ENCODE assay signal across 14 cellular contexts in the genomic region with DNA sequence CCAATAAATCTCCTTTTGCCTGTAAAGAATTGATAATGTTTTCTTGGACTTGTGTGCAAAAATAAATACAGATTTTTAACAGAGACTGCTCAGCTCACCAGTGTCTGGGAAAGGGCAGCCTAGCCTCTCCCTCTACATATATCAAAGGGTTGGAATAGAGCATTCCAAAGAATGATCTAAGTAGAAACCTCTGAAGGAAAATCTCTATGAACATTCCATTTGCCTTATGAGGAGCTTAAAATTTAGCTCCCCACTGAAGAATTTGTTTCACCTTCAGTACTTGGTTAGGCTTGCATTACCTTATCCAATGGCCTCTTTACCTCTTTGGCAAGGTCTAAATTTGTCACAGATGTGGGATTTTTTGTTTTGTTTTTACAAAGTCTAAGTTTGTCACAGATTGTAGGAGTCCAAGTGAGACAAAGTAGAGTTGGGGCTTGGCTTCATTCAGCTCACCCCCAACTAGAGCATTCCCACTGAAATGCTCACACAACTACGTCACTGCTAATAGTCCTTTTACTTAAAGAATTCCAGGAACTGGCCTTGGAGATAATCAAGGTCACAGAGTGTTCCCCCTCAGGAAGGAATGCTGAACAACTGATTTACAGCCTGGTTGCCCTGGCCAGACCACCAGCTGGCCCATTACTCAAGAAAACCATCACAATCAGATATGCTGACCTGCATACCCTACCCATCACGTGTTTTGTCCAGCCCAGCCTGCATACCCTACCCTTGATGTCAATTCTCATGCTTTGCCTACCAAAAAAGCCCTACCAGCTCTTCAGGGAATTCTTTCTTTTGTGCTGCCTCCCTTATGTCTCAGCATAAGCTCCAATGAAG. TPM values are rescaled to one million over a fixed set of nuclear protein-coding genes. Genes with fewer than 3 reads are reported as not detected.
DNase-seq lines count a peak whose midpoint lies in the region; ATAC-seq and TF ChIP-seq lines count a peak whose summit lies in the region.
"Had no signal": no experiment of that assay in that cellular context is flagged by ENCODE, and none has a peak within 500 bp of the region (broad histone marks: within the 10 kb centered on the region; RNA-seq: fewer than 3 reads in every experiment).

No MANE protein-coding gene starts in this region.

- peak in 2 of 4 donors; percentile 10 to 41 for TF ChIP-seq EP300 in sigmoid colon (IDR thresholded peaks at IDR 0.05)

- 33 to 37% methylated on average over 2 of the region's 2 CpGs for WGBS in GM23248 (ENCODE audit: low coverage in 1 of 2, low lambda C conversion rate in 2 of 2, missing lambda C conversion rate in 2 of 2), 2 experiments
- 76 to 86% methylated on average over 2 of the region's 2 CpGs for WGBS in sigmoid colon, 2 donors

- no peaks in the 10 kb centered on the region for H3K79me2 ChIP-seq in GM23248 (ENCODE audit: insufficient read depth)

- H3K9ac ChIP-seq in GM23248: no peak overlapping the region

- H2AFZ ChIP-seq in GM23248: no peak overlapping the region

- TF ChIP-seq POLR2A in sigmoid colon (IDR thresholded peaks at IDR 0.05): no peak

- DNase-seq in GM23248: peak; percentile 68
- DNase-seq in brain microvascular endothelial cell: peak; percentile 48
- peak; percentile 57 for DNase-seq in iris pigment epithelial cell (ENCODE audit: low read depth)
- DNase-seq in sigmoid colon: peak; percentile 37
- no peak for DNase-seq in NOMO-1 treated with dmso at 0.1 percent for 144 hours (lab: John Stamatoyannopoulos, UW; ENCODE audit: unreplicated experiment)
- DNase-seq: activated CD4-positive, alpha-beta T cell treated with anti-CD3 and anti-CD28 coated beads for 4 hours; activated gamma-delta T cell treated with Interleukin-2 at 50 U/mL for 16 hours; CD4-positive, alpha-beta memory T cell; naive thymus-derived CD8-positive, alpha-beta T cell; NCI-H524; stimulated activated CD4-positive, alpha-beta T cell treated with anti-CD3 and anti-CD28 coated beads, Interleukin-2, amount 100 ng/mL, for 24 hours had no signal

- peak overlapping the region; percentile 35 for H3K4me2 ChIP-seq in GM23248 (ENCODE audit: unreplicated experiment)

- H3K4me1 ChIP-seq in GM23248 (ENCODE audit: insufficient read depth) (peaks cover 26% of the 10 kb centered on the region), sigmoid colon (peaks cover 0 to 35% (median 14%) of the 10 kb centered on the region in 4 donors)

- H3F3A ChIP-seq in GM23248 (ENCODE audit: insufficient read depth): peaks cover 21% of the 10 kb centered on the region

- H3K36me3 ChIP-seq in GM23248 (ENCODE audit: low read depth) (no peaks in the 10 kb centered on the region), brain microvascular endothelial cell (replicated peaks) (no peaks in the 10 kb centered on the region), sigmoid colon (no peaks in the 10 kb centered on the region)

- no peaks in the 10 kb centered on the region for H3K9me2 ChIP-seq in GM23248 (ENCODE audit: insufficient read depth)

- no peaks in the 10 kb centered on the region for H4K20me1 ChIP-seq in GM23248 (ENCODE audit: insufficient read depth)

- no peaks in the 10 kb centered on the region for H3K9me3 ChIP-seq in GM23248 (ENCODE audit: low read depth)
- no peaks in the 10 kb centered on the region for H3K9me3 ChIP-seq in sigmoid colon

- H3K27ac ChIP-seq in GM23248 (peak overlapping the region; percentile 61), brain microvascular endothelial cell (peak overlapping the region; percentile 31), sigmoid colon (peak overlapping the region in 3 of 4 donors; percentile 26 to 62 (median 61))

- H3K4me3 ChIP-seq in GM23248 (no peak overlapping the region), brain microvascular endothelial cell (ENCODE audit: low read depth, low read length) (no peak overlapping the region), sigmoid colon (no peak overlapping the region)

- intact Hi-C loops in sigmoid colon (cut with DNase I): no loop called here

- in situ Hi-C loops in GM23248 (cut with MboI) (no loop called here), brain microvascular endothelial cell (cut with HindIII; ENCODE audit: low pct_ligation_motif_present, low sequenced_read_pairs) (no loop called here)

- H3K27me3 ChIP-seq in GM23248 (replicated peaks; ENCODE audit: insufficient read depth) (no peaks in the 10 kb centered on the region), brain microvascular endothelial cell (replicated peaks) (no peaks in the 10 kb centered on the region), sigmoid colon (no peaks in the 10 kb centered on the region)

- ATAC-seq in GM19467 (IDR thresholded peaks at IDR 0.05; ENCODE audit: unreplicated experiment): no peak
- no peak for ATAC-seq in HG02642 (IDR thresholded peaks at IDR 0.05; ENCODE audit: poor library complexity, unreplicated experiment)
- ATAC-seq in HG03432 (IDR thresholded peaks at IDR 0.05; ENCODE audit: unreplicated experiment): no peak
- ATAC-seq: naive thymus-derived CD8-positive, alpha-beta T cell had no signal

- TF ChIP-seq CTCF in brain microvascular endothelial cell (IDR thresholded peaks at IDR 0.05; ENCODE audit: low read depth, low read length, missing control alignments) (no peak), sigmoid colon (IDR thresholded peaks at IDR 0.05) (no peak)

RNA-seq across cellular contexts. Expression of a gene that starts 26.6 kb away (rescaled TPM):
- total RNA-seq in GM23248 (2014; rRNA removed; shearing (Covaris generic)): 7.8 and 7.9 TPM in 2 replicates
- polyA plus RNA-seq in GM23248 (2016; fragmentation: Nextera tagmentation; extraction: Ambion mirVana) (7.9 and 8.1 TPM in 2 replicates), sigmoid colon (1 to 10 TPM; 5.4 to 7.6 (median 6.2) TPM)
- 10 to 100 TPM in 2 of 4 donors, 1 to 10 TPM in 2; 9.6 to 13.8 (median 10.6) TPM for total RNA-seq in sigmoid colon

RNA-seq across cellular contexts. Expression of a gene that starts 47.3 kb away (rescaled TPM):
- 30.6 and 57.5 TPM in 2 replicates for total RNA-seq in GM23248 (2014; rRNA removed; shearing (Covaris generic))
- polyA plus RNA-seq in GM23248 (2016; fragmentation: Nextera tagmentation; extraction: Ambion mirVana): 39.3 and 41.7 TPM in 2 replicates
- total RNA-seq in sigmoid colon: 10 to 100 TPM; 26.2 to 36.0 (median 33.8) TPM
- polyA plus RNA-seq in sigmoid colon: 1 to 10 TPM; 7.9 to 9.3 (median 8.4) TPM
